1 cellular context compared by ENCODE assay signal in the genomic region with DNA sequence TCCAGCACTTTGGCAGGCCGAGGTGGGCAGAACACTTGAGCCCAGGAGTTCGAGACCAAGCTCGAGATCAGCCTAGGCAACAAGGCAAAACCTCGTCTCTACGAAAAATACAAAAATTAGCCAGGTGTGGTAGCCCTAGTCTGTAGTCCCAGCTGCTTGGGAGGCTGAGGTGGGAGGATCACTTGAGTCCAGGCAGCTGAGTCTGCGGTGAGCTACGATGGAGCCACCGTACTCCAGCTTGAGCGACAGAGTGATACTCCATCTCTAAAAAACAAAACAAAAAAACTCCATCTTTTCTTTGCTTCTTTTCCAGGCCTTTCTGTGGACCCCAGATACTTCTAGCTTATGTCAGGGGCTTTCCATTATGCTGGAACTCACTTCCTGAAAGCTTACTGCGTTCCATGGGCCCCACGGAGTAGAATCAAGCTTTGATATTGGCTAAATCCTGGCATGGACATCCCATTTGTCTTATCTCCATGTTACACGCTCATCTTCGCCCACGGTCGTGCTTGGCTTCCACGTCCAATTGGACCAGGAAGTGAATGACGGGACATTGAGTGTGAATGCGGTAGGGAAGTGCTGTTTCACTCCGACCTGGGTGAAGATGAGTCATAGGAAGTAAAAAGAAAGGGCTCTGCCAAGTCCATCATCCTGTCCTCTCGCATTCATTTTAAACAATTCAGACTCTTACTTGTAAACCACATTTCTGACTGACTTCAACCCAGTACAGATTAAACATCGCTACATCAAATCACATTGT.
A peak's percentile ranks its signal among the peaks of the same experiment; 100 is the strongest.
TF ChIP-seq lines count a peak whose summit lies in the region.

No MANE protein-coding gene starts in this region.

TF ChIP-seq in HCT116, 20 proteins besides CTCF, POLR2A, EP300 and RAD21 (continued from another document):
- TF ChIP-seq, protein P1, sequence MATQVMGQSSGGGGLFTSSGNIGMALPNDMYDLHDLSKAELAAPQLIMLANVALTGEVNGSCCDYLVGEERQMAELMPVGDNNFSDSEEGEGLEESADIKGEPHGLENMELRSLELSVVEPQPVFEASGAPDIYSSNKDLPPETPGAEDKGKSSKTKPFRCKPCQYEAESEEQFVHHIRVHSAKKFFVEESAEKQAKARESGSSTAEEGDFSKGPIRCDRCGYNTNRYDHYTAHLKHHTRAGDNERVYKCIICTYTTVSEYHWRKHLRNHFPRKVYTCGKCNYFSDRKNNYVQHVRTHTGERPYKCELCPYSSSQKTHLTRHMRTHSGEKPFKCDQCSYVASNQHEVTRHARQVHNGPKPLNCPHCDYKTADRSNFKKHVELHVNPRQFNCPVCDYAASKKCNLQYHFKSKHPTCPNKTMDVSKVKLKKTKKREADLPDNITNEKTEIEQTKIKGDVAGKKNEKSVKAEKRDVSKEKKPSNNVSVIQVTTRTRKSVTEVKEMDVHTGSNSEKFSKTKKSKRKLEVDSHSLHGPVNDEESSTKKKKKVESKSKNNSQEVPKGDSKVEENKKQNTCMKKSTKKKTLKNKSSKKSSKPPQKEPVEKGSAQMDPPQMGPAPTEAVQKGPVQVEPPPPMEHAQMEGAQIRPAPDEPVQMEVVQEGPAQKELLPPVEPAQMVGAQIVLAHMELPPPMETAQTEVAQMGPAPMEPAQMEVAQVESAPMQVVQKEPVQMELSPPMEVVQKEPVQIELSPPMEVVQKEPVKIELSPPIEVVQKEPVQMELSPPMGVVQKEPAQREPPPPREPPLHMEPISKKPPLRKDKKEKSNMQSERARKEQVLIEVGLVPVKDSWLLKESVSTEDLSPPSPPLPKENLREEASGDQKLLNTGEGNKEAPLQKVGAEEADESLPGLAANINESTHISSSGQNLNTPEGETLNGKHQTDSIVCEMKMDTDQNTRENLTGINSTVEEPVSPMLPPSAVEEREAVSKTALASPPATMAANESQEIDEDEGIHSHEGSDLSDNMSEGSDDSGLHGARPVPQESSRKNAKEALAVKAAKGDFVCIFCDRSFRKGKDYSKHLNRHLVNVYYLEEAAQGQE (IDR thresholded peaks at IDR 0.05; ENCODE audit: low read depth), result no peak
- TF ChIP-seq EGR1 (IDR thresholded peaks at IDR 0.05; ENCODE audit: low read depth) (no peak), FOSL1 (IDR thresholded peaks at IDR 0.05; ENCODE audit: low read depth) (peak; percentile 85), ZFX (IDR thresholded peaks at IDR 0.05) (no peak)
- TF ChIP-seq, protein P2, sequence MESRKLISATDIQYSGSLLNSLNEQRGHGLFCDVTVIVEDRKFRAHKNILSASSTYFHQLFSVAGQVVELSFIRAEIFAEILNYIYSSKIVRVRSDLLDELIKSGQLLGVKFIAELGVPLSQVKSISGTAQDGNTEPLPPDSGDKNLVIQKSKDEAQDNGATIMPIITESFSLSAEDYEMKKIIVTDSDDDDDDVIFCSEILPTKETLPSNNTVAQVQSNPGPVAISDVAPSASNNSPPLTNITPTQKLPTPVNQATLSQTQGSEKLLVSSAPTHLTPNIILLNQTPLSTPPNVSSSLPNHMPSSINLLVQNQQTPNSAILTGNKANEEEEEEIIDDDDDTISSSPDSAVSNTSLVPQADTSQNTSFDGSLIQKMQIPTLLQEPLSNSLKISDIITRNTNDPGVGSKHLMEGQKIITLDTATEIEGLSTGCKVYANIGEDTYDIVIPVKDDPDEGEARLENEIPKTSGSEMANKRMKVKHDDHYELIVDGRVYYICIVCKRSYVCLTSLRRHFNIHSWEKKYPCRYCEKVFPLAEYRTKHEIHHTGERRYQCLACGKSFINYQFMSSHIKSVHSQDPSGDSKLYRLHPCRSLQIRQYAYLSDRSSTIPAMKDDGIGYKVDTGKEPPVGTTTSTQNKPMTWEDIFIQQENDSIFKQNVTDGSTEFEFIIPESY (IDR thresholded peaks at IDR 0.05; ENCODE audit: extremely low read depth, insufficient replicate concordance, low read length), result no peak
- TF ChIP-seq, protein P3, sequence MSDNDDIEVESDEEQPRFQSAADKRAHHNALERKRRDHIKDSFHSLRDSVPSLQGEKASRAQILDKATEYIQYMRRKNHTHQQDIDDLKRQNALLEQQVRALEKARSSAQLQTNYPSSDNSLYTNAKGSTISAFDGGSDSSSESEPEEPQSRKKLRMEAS (IDR thresholded peaks at IDR 0.05), result peak; percentile 54
